Comparison of ENCODE assay signal across 8 cellular contexts in genomic region chr2:121974919-121975654, GRCh38.
DNase-seq lines count a peak whose midpoint lies in the region; ATAC-seq and TF ChIP-seq lines count a peak whose summit lies in the region.

No MANE protein-coding gene starts in this region.

- H3K36me3 Mint-ChIP-seq in activated CD8-positive, alpha-beta memory T cell treated with anti-CD3 and anti-CD28 coated beads, Interleukin-2, amount 10 ng/mL, durations not matched to agents 7 days and 5 days: no peaks in the 10 kb centered on the region

- H3K27ac ChIP-seq in HL-60 (replicated peaks): no peak overlapping the region
- H3K27ac ChIP-seq in muscle layer of duodenum (ENCODE audit: low read length): no peak overlapping the region

- H3K9me3 Mint-ChIP-seq in activated CD8-positive, alpha-beta memory T cell treated with anti-CD3 and anti-CD28 coated beads, Interleukin-2, amount 10 ng/mL, durations not matched to agents 7 days and 5 days (ENCODE audit: low read depth): no peaks in the 10 kb centered on the region

- TF ChIP-seq POLR2A in erythroblast (IDR thresholded peaks at IDR 0.05; ENCODE audit: low read length): no peak

- peaks cover 4% of the 10 kb centered on the region for H3K27me3 ChIP-seq in HL-60 (ENCODE audit: insufficient read depth, poor library complexity, severe bottlenecking)
- H3K27me3 ChIP-seq in muscle layer of duodenum (ENCODE audit: low read depth, low read length): no peaks in the 10 kb centered on the region

- H3K4me1 ChIP-seq in muscle layer of duodenum (ENCODE audit: control insufficient read depth in 1 of 2, insufficient read depth in 2 of 2, low read length in 2 of 2): peaks cover 0 to 10% of the 10 kb centered on the region in 2 donors

- H3K27me3 Mint-ChIP-seq in activated CD8-positive, alpha-beta memory T cell treated with anti-CD3 and anti-CD28 coated beads, Interleukin-2, amount 10 ng/mL, durations not matched to agents 7 days and 5 days: peaks cover 3% of the 10 kb centered on the region

- H3K4me3 Mint-ChIP-seq in activated CD8-positive, alpha-beta memory T cell treated with anti-CD3 and anti-CD28 coated beads, Interleukin-2, amount 10 ng/mL, durations not matched to agents 7 days and 5 days: peak overlapping the region; percentile 61

- H3K27ac Mint-ChIP-seq in activated CD8-positive, alpha-beta memory T cell treated with anti-CD3 and anti-CD28 coated beads, Interleukin-2, amount 10 ng/mL, durations not matched to agents 7 days and 5 days: no peak overlapping the region

- DNase-seq in DMS153 treated with DMSO at 0.1 percent for 48 hours (lab: John Stamatoyannopoulos, UW; ENCODE audit: unreplicated experiment) (peak; percentile 62), HL-60 (ENCODE audit: low read depth in 1 of 2, low spot score in 1 of 2) (peak; percentile 23 to 62), NCI-H82 treated with DMSO at 0.1 percent for 48 hours (lab: John Stamatoyannopoulos, UW; ENCODE audit: unreplicated experiment) (peak; percentile 72), erythroblast (lab: John Stamatoyannopoulos, UW) (peak; percentile 81 to 86), superior temporal gyrus (ENCODE audit: extremely low spot score) (peak; percentile 96)
- DNase-seq in activated CD8-positive, alpha-beta memory T cell treated with anti-CD3 and anti-CD28 coated beads, Interleukin-2, amount 10 ng/mL, durations not matched to agents 7 days and 5 days: peak; percentile 55

- no peaks in the 10 kb centered on the region for H3K4me1 Mint-ChIP-seq in activated CD8-positive, alpha-beta memory T cell treated with anti-CD3 and anti-CD28 coated beads, Interleukin-2, amount 10 ng/mL, durations not matched to agents 7 days and 5 days

- H3K4me3 ChIP-seq in HL-60 (replicated peaks; ENCODE audit: insufficient read depth, low read length) (peak overlapping the region; percentile 24), muscle layer of duodenum (ENCODE audit: low read depth in 1 of 2, low read length in 2 of 2) (peak overlapping the region; percentile 52 to 54)

- CTCF ChIA-PET in activated CD8-positive, alpha-beta memory T cell treated with anti-CD3 and anti-CD28 coated beads, Interleukin-2, amount 10 ng/mL, durations not matched to agents 7 days and 5 days (lab: Charles Lee): interaction anchor here (0.6 to 1.4 kb wide), 5 partner anchors 9 to 181 kb away, joined by 3 read pairs; no protein-coding TSS in a partner anchor

- peak; percentile 15 for TF ChIP-seq CTCF in HL-60 (IDR thresholded peaks at IDR 0.05; ENCODE audit: insufficient read depth, low read length)

- no peaks in the 10 kb centered on the region for H3K9me3 ChIP-seq in muscle layer of duodenum (ENCODE audit: control insufficient read depth in 1 of 2, low read length in 2 of 2)

- no peaks in the 10 kb centered on the region for H3K36me3 ChIP-seq in muscle layer of duodenum (ENCODE audit: control insufficient read depth in 1 of 2, insufficient read depth in 2 of 2, low read length in 2 of 2)

- peak; percentile 96 for ATAC-seq in GM21381 (IDR thresholded peaks at IDR 0.05; ENCODE audit: unreplicated experiment)
- ATAC-seq in activated CD8-positive, alpha-beta memory T cell treated with anti-CD3 and anti-CD28 coated beads, Interleukin-2, amount 10 ng/mL, durations not matched to agents 7 days and 5 days: peak; percentile 95

Comparison
In these comparisons a context has a peak if more than half of its experiments do, and no peak if none do; other contexts are left out.
1. DNase-seq: peak in every context shown above with its lines; median percentile 96 in superior temporal gyrus; 84 in erythroblast; 72 in NCI-H82 treated with DMSO at 0.1 percent for 48 hours; 62 in DMS153 treated with DMSO at 0.1 percent for 48 hours; 55 in activated CD8-positive, alpha-beta memory T cell treated with anti-CD3 and anti-CD28 coated beads, Interleukin-2, amount 10 ng/mL, durations not matched to agents 7 days and 5 days; 42 in HL-60.